Comparison of ENCODE assay signal across 1 cellular context in genomic region chr6:150634072-150634471, GRCh38.
TF ChIP-seq lines count a peak whose summit lies in the region.

No MANE protein-coding gene starts in this region.

TF ChIP-seq in GM12878, 131 proteins besides CTCF, POLR2A, EP300 and RAD21:
- peak; percentile 84 for TF ChIP-seq ZNF384 (IDR thresholded peaks at IDR 0.05; ENCODE audit: borderline replicate concordance, low read depth, low read length)
